ENCODE assay signal across 25 cellular contexts in genomic region chr12:2679068-2679815, GRCh38.
"Had no signal": no experiment of that assay in that cellular context is flagged by ENCODE, and none has a peak within 500 bp of the region (broad histone marks: within the 10 kb centered on the region; RNA-seq: fewer than 3 reads in every experiment).

No MANE protein-coding gene starts in this region.

- H3K4me1 ChIP-seq: left lung, tibial artery, upper lobe of right lung had no signal

- H3K9me3 ChIP-seq: left lung, mucosa of descending colon, neutrophil, tibial artery, upper lobe of right lung had no signal

- H3K4me3 ChIP-seq: left lung, mucosa of descending colon, skin epidermis, tibial artery, upper lobe of right lung had no signal

- DNase-seq: activated CD4-positive, alpha-beta T cell treated with anti-CD3 and anti-CD28 coated beads, Interleukin-2, amount 10 ng/mL, durations not matched to agents 24 days and 14 days; activated CD4-positive, CD25-positive, alpha-beta regulatory T cell treated with anti-CD3 and anti-CD28 coated beads, Interleukin-2, amount 50 U/mL, for 72 hours; activated CD8-positive, alpha-beta T cell treated with anti-CD3 and anti-CD28 coated beads for 36 hours; activated effector memory CD4-positive, alpha-beta T cell treated with Interleukin-2 at 50 U/mL for 16 hours; activated naive CD4-positive, alpha-beta T cell treated with Interleukin-2 at 50 U/mL for 16 hours; activated T-cell treated with anti-CD3 and anti-CD28 coated beads for 4 hours; activated T-cell treated with anti-CD3 and anti-CD28 coated beads, Interleukin-2, amount 50 U/mL, for 72 hours; anterior cingulate cortex; dermis blood vessel endothelial cell; effector CD8-positive, alpha-beta T cell; glutamatergic neuron; left lung; mucosa of descending colon; stimulated activated CD4-positive, alpha-beta T cell treated with anti-CD3 and anti-CD28 coated beads, Interleukin-12 subunit alpha, Interleukin-12 subunit beta, amount 100 ng/mL, for 4 hours; stimulated activated CD4-positive, alpha-beta T cell treated with anti-CD3 and anti-CD28 coated beads, Interleukin-4, amount 100 ng/mL, for 1 hour; stimulated activated naive CD8-positive, alpha-beta T cell treated with anti-CD3 and anti-CD28 coated beads, Interleukin-15, amount 100 ng/mL, for 72 hours; substantia nigra; T-helper 1 cell; tibial artery; upper lobe of right lung; WERI-Rb-1 had no signal

- H3K27ac ChIP-seq: left lung, neutrophil, skin epidermis, tibial artery, upper lobe of right lung, WERI-Rb-1 had no signal

- ATAC-seq: activated CD8-positive, alpha-beta T cell treated with anti-CD3 and anti-CD28 coated beads for 36 hours; activated T-cell treated with anti-CD3 and anti-CD28 coated beads, Interleukin-2, amount 50 U/mL, for 72 hours; left lung; mucosa of descending colon; sciatic nerve; stimulated activated effector memory CD8-positive, alpha-beta T cell treated with anti-CD3 and anti-CD28 coated beads, Interleukin-12 subunit alpha, Interleukin-12 subunit beta, amount 100 ng/mL, for 72 hours; stimulated activated naive CD8-positive, alpha-beta T cell treated with anti-CD3 and anti-CD28 coated beads, Interleukin-15, amount 100 ng/mL, for 72 hours; upper lobe of right lung had no signal

- H3K36me3 ChIP-seq: left lung, neutrophil, WERI-Rb-1 had no signal

- H3K27me3 ChIP-seq: tibial artery, upper lobe of right lung had no signal
